8 cellular contexts compared by ENCODE assay signal in genomic region chr13:110444226-110444653, GRCh38.
DNase-seq lines count a peak whose midpoint lies in the region; ATAC-seq and TF ChIP-seq lines count a peak whose summit lies in the region.

No MANE protein-coding gene starts in this region.

- DNase-seq in GM12864 (ENCODE audit: low read depth), result peak; percentile 53
- DNase-seq in SK-MEL-5 (ENCODE audit: low read depth, low spot score), result peak; percentile 56
- DNase-seq in mucosa of descending colon, result peak in 1 of 3 donors; percentile 42
- DNase-seq in testis, result no peak
- DNase-seq in iPS-NIHi7 (ENCODE audit: extremely low spot score), result no peak
- no peak for DNase-seq in erythroblast (lab: John Stamatoyannopoulos, UW)
- DNase-seq in GF-D8 (lab: John Stamatoyannopoulos, UW), result no peak

- no peaks in the 10 kb centered on the region for H3K36me3 ChIP-seq in mucosa of descending colon (ENCODE audit: low read depth)
- no peaks in the 10 kb centered on the region for H3K36me3 ChIP-seq in testis (ENCODE audit: low read depth, missing control alignments)

- H3K9me3 ChIP-seq in mucosa of descending colon, result no peaks in the 10 kb centered on the region
- H3K9me3 ChIP-seq in testis, result no peaks in the 10 kb centered on the region

- peak; percentile 43 for TF ChIP-seq CTCF in GM12864 (IDR thresholded peaks at IDR 0.05; ENCODE audit: low read depth, low read length, missing control alignments)
- no peak for TF ChIP-seq CTCF in mucosa of descending colon (IDR thresholded peaks at IDR 0.05)
- peak in 1 of 3 experiments; percentile 6 for TF ChIP-seq CTCF in testis (IDR thresholded peaks at IDR 0.05)

- peak; percentile 41 for ATAC-seq in HG02678 (IDR thresholded peaks at IDR 0.05; ENCODE audit: unreplicated experiment)
- peak; percentile 8 for ATAC-seq in mucosa of descending colon

- H3K4me1 ChIP-seq in mucosa of descending colon (ENCODE audit: low read depth) (peaks cover 10% of the 10 kb centered on the region), testis (no peaks in the 10 kb centered on the region)

- H3K4me3 ChIP-seq in GM12864 (ENCODE audit: low read depth, low read length), result no peak overlapping the region
- no peak overlapping the region for H3K4me3 ChIP-seq in mucosa of descending colon
- no peak overlapping the region for H3K4me3 ChIP-seq in testis

- in situ Hi-C loops in SK-MEL-5 (cut with HindIII; ENCODE audit: low pct_unique_long_range_greater_than_20kb, low sequenced_read_pairs), result no loop called here

- no peak for TF ChIP-seq POLR2A in testis (IDR thresholded peaks at IDR 0.05)
- TF ChIP-seq POLR2A in erythroblast (IDR thresholded peaks at IDR 0.05; ENCODE audit: low read length), result no peak

- WGBS in testis, 2 donors, result 68 to 69% methylated on average over 5 to 7 of the region's 7 CpGs

- intact Hi-C loops in mucosa of descending colon (cut with DNase I, micrococcal nuclease) (no loop called here), testis (cut with DNase I; ENCODE audit: low total_unique reads) (no loop called here)

- no peaks in the 10 kb centered on the region for H3K27me3 ChIP-seq in testis

- no peak overlapping the region for H3K27ac ChIP-seq in testis

Comparison
In these comparisons a context has a peak if more than half of its experiments do, and no peak if none do; other contexts are left out.
1. DNase-seq: peak in GM12864 (single experiment) and SK-MEL-5 (single experiment); none in testis (single experiment), iPS-NIHi7 (single experiment), erythroblast (0 of 2) and GF-D8 (single experiment).